11 cellular contexts compared by ENCODE assay signal in the genomic region with DNA sequence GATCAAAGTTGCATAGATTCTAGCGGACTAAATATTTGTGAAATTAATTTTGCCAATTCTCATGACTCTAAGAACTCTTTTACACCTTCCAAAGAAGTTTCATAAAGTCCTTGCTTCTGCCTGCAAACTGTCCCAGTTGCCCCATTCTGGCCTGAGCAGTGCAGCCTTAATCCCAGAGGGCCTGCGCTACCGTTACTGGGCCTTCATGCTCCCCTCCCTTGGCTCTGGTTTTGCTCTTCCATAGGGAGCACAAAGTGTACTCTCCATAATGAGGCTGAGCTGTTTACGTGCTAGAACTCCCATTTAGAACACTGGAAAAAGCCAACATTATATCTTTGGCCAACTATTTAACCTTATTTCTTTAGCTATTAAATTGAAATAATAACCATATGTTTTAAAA. TPM values are rescaled to one million over a fixed set of nuclear protein-coding genes. Genes with fewer than 3 reads are reported as not detected.
DNase-seq lines count a peak whose midpoint lies in the region; ATAC-seq and TF ChIP-seq lines count a peak whose summit lies in the region.
"Had no signal": no experiment of that assay in that cellular context is flagged by ENCODE, and none has a peak within 500 bp of the region (broad histone marks: within the 10 kb centered on the region; RNA-seq: fewer than 3 reads in every experiment).

No MANE protein-coding gene starts in this region.

- H3K4me3 ChIP-seq in left ventricle myocardium inferior: peak overlapping the region; percentile 88

- no peaks in the 10 kb centered on the region for H3K27me3 ChIP-seq in left ventricle myocardium inferior (ENCODE audit: low read depth)

- POLR2A ChIA-PET in activated B cell treated with CpG ODN at 0.5 μM for 24 hours (lab: Charles Lee): interaction anchor here (0.5 to 6.5 kb wide), 6 partner anchors 22 to 691 kb away, joined by 4 to 185 read pairs (median 16); a partner anchor contains a TSS

- H3K27ac Mint-ChIP-seq in activated T-cell treated with anti-CD3 and anti-CD28 coated beads, Interleukin-2, amount 50 U/mL, for 24 hours: peak overlapping the region; percentile 96
- peak overlapping the region; percentile 98 for H3K27ac Mint-ChIP-seq in activated B cell treated with CpG ODN at 0.5 μM for 24 hours
- peak overlapping the region in 1 of 2 donors; percentile 81 for H3K27ac Mint-ChIP-seq in stimulated activated naive CD8-positive, alpha-beta T cell treated with anti-CD3 and anti-CD28 coated beads, Interleukin-15, amount 100 ng/mL, for 72 hours

- no peak for DNase-seq in activated T-cell treated with anti-CD3 and anti-CD28 coated beads, Interleukin-2, amount 50 U/mL, for 24 hours
- DNase-seq in activated T-cell treated with anti-CD3 and anti-CD28 coated beads, Interleukin-2, amount 50 U/mL, for 1 hour: no peak
- DNase-seq in activated B cell treated with CpG ODN at 0.5 μM for 24 hours (no peak), left ventricle myocardium inferior (no peak), SIG-M5 (lab: John Stamatoyannopoulos, UW) (no peak), NCI-H1436 (lab: John Stamatoyannopoulos, UW) (no peak), amygdala (lab: John Stamatoyannopoulos, UW) (no peak)
- DNase-seq in stimulated activated naive CD8-positive, alpha-beta T cell treated with anti-CD3 and anti-CD28 coated beads, Interleukin-15, amount 100 ng/mL, for 72 hours: no peak
- DNase-seq: activated gamma-delta T cell treated with Interleukin-2 at 50 U/mL for 16 hours, EL, NCI-H1694 treated with DMSO at 0.1 percent for 48 hours had no signal

- H3K4me1 Mint-ChIP-seq in activated T-cell treated with anti-CD3 and anti-CD28 coated beads, Interleukin-2, amount 50 U/mL, for 24 hours (ENCODE audit: low read depth): peaks cover 53% of the 10 kb centered on the region
- H3K4me1 Mint-ChIP-seq in activated B cell treated with CpG ODN at 0.5 μM for 24 hours: peaks cover 70% of the 10 kb centered on the region
- peaks cover 49% of the 10 kb centered on the region for H3K4me1 Mint-ChIP-seq in stimulated activated naive CD8-positive, alpha-beta T cell treated with anti-CD3 and anti-CD28 coated beads, Interleukin-15, amount 100 ng/mL, for 72 hours

- no peaks in the 10 kb centered on the region for H3K9me3 ChIP-seq in left ventricle myocardium inferior (replicated peaks)

- intact Hi-C loops in activated B cell treated with CpG ODN at 0.5 μM for 24 hours (cut with micrococcal nuclease): loop anchor here (5.0 kb wide), 1 partner anchor 316 kb away; no protein-coding TSS in a partner anchor
- intact Hi-C loops in left ventricle myocardium inferior (cut with micrococcal nuclease): loop anchor here (10.0 kb wide), 1 partner anchor 194 kb away; a partner anchor contains a TSS

- peaks cover 80% of the 10 kb centered on the region for H3K4me1 ChIP-seq in left ventricle myocardium inferior

- H3K9me3 Mint-ChIP-seq in activated T-cell treated with anti-CD3 and anti-CD28 coated beads, Interleukin-2, amount 50 U/mL, for 24 hours: no peaks in the 10 kb centered on the region
- H3K9me3 Mint-ChIP-seq in activated B cell treated with CpG ODN at 0.5 μM for 24 hours: no peaks in the 10 kb centered on the region
- no peaks in the 10 kb centered on the region for H3K9me3 Mint-ChIP-seq in stimulated activated naive CD8-positive, alpha-beta T cell treated with anti-CD3 and anti-CD28 coated beads, Interleukin-15, amount 100 ng/mL, for 72 hours

- CTCF ChIA-PET in activated B cell treated with CpG ODN at 0.5 μM for 24 hours (lab: Charles Lee): interaction anchor here (1.9 kb wide), 1 partner anchor 22 kb away, joined by 9 read pairs; no protein-coding TSS in a partner anchor

- TF ChIP-seq CTCF in activated B cell treated with CpG ODN at 0.5 μM for 24 hours (IDR thresholded peaks at IDR 0.05) (no peak), left ventricle myocardium inferior (IDR thresholded peaks at IDR 0.05; ENCODE audit: borderline replicate concordance) (no peak)

- no peaks in the 10 kb centered on the region for H3K27me3 Mint-ChIP-seq in activated T-cell treated with anti-CD3 and anti-CD28 coated beads, Interleukin-2, amount 50 U/mL, for 24 hours
- no peaks in the 10 kb centered on the region for H3K27me3 Mint-ChIP-seq in activated B cell treated with CpG ODN at 0.5 μM for 24 hours
- no peaks in the 10 kb centered on the region for H3K27me3 Mint-ChIP-seq in stimulated activated naive CD8-positive, alpha-beta T cell treated with anti-CD3 and anti-CD28 coated beads, Interleukin-15, amount 100 ng/mL, for 72 hours

- H3K4me3 Mint-ChIP-seq in activated T-cell treated with anti-CD3 and anti-CD28 coated beads, Interleukin-2, amount 50 U/mL, for 24 hours: peak overlapping the region; percentile 87
- H3K4me3 Mint-ChIP-seq in activated B cell treated with CpG ODN at 0.5 μM for 24 hours: peak overlapping the region; percentile 5
- peak overlapping the region; percentile 80 to 92 for H3K4me3 Mint-ChIP-seq in stimulated activated naive CD8-positive, alpha-beta T cell treated with anti-CD3 and anti-CD28 coated beads, Interleukin-15, amount 100 ng/mL, for 72 hours

- ATAC-seq in activated B cell treated with CpG ODN at 0.5 μM for 24 hours (ENCODE audit: low read depth): no peak
- no peak for ATAC-seq in stimulated activated naive CD8-positive, alpha-beta T cell treated with anti-CD3 and anti-CD28 coated beads, Interleukin-15, amount 100 ng/mL, for 72 hours

- peaks cover 12% of the 10 kb centered on the region for H3K36me3 ChIP-seq in left ventricle myocardium inferior

- H3K36me3 Mint-ChIP-seq in activated T-cell treated with anti-CD3 and anti-CD28 coated beads, Interleukin-2, amount 50 U/mL, for 24 hours (ENCODE audit: low read depth): peaks cover 20% of the 10 kb centered on the region
- peaks cover 20% of the 10 kb centered on the region for H3K36me3 Mint-ChIP-seq in activated B cell treated with CpG ODN at 0.5 μM for 24 hours (ENCODE audit: low read depth)

- H3K27ac ChIP-seq in left ventricle myocardium inferior (replicated peaks): peak overlapping the region; percentile 100

RNA-seq across cellular contexts. Expression of a gene that starts 2.1 kb away (rescaled TPM):
- 39.8 and 50.1 TPM in 2 replicates for total RNA-seq in activated B cell treated with CpG ODN at 0.5 μM for 24 hours
- 140 TPM for total RNA-seq in left ventricle myocardium inferior

RNA-seq across cellular contexts. Expression of a gene that starts 23.9 kb away (rescaled TPM):
- total RNA-seq in activated B cell treated with CpG ODN at 0.5 μM for 24 hours (119 and 134 TPM in 2 replicates), left ventricle myocardium inferior (176 TPM)

Comparison
In these comparisons a context has a peak if more than half of its experiments do, and no peak if none do; other contexts are left out.
1. H3K4me3 Mint-ChIP-seq: peak in every context shown above with its lines; median percentile 87 in activated T-cell treated with anti-CD3 and anti-CD28 coated beads, Interleukin-2, amount 50 U/mL, for 24 hours; 86 in stimulated activated naive CD8-positive, alpha-beta T cell treated with anti-CD3 and anti-CD28 coated beads, Interleukin-15, amount 100 ng/mL, for 72 hours; 5 in activated B cell treated with CpG ODN at 0.5 μM for 24 hours.